Comparison of ENCODE assay signal across 1 cellular context in genomic region chr1:151540021-151540981, GRCh38.
TF ChIP-seq lines count a peak whose summit lies in the region.

A gene with protein sequence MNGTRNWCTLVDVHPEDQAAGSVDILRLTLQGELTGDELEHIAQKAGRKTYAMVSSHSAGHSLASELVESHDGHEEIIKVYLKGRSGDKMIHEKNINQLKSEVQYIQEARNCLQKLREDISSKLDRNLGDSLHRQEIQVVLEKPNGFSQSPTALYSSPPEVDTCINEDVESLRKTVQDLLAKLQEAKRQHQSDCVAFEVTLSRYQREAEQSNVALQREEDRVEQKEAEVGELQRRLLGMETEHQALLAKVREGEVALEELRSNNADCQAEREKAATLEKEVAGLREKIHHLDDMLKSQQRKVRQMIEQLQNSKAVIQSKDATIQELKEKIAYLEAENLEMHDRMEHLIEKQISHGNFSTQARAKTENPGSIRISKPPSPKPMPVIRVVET (plus strand): TSS chr1:151540309. CDS start chr1:151540367, 58 bp downstream.

TF ChIP-seq in HEK293, 187 proteins besides CTCF, POLR2A, EP300 and RAD21 (continued from another document and continues in another):
- TF ChIP-seq ZNF561 (tag by site-specific recombination; IDR thresholded peaks at IDR 0.05; ENCODE audit: borderline replicate concordance) (peak; percentile 83), ELK4 (IDR thresholded peaks at IDR 0.05; ENCODE audit: borderline replicate concordance, low read depth, low read length) (no peak), ZXDB (tag by site-specific recombination; IDR thresholded peaks at IDR 0.05) (peak; percentile 83), KLF8 (tag by site-specific recombination; IDR thresholded peaks at IDR 0.05) (peak; percentile 95), ZNF521 (tag by site-specific recombination; IDR thresholded peaks at IDR 0.05) (no peak), ZNF174 (tag by site-specific recombination; IDR thresholded peaks at IDR 0.05) (no peak), ZNF362 (tag by site-specific recombination; IDR thresholded peaks at IDR 0.05) (no peak), ZFP41 (tag by site-specific recombination; IDR thresholded peaks at IDR 0.05; ENCODE audit: borderline replicate concordance) (no peak), SCRT2 (tag by site-specific recombination; IDR thresholded peaks at IDR 0.05) (peak; percentile 84), MEIS1 (CRISPR knock-in tag; IDR thresholded peaks at IDR 0.05; ENCODE audit: borderline replicate concordance) (no peak), ZNF777 (tag by site-specific recombination; IDR thresholded peaks at IDR 0.05; ENCODE audit: borderline replicate concordance) (no peak), ZNF664 (tag by site-specific recombination; IDR thresholded peaks at IDR 0.05) (peak; percentile 86; the same call in 1 of the 2 replicates), ZFP69B (tag by site-specific recombination; IDR thresholded peaks at IDR 0.05) (peak; percentile 25; the same call in 1 of the 2 replicates), ZNF24 (tag by site-specific recombination; IDR thresholded peaks at IDR 0.05) (peak; percentile 70; the same call in 1 of the 2 replicates), PRDM2 (tag by site-specific recombination; IDR thresholded peaks at IDR 0.05; ENCODE audit: borderline replicate concordance) (no peak), ZNF707 (tag by site-specific recombination; IDR thresholded peaks at IDR 0.05) (no peak), ZNF175 (tag by site-specific recombination; IDR thresholded peaks at IDR 0.05) (no peak), ZBTB8A (tag by site-specific recombination; IDR thresholded peaks at IDR 0.05) (peak; percentile 89), PBX3 (CRISPR knock-in tag; IDR thresholded peaks at IDR 0.05) (0 out of 2 replicates have a peak, but pooled peaks have one; percentile 47), ZNF366 (tag by site-specific recombination; conservative IDR thresholded peaks at IDR 0.05) (0 out of 2 replicates have a peak, but pooled peaks have one; percentile 34), ZNF132 (tag by site-specific recombination; IDR thresholded peaks at IDR 0.05; ENCODE audit: borderline replicate concordance) (no peak), BCL11A (tag by site-specific recombination; IDR thresholded peaks at IDR 0.05; ENCODE audit: low read depth) (peak; percentile 70; the same call in 1 of the 2 replicates), KLF1 (tag by site-specific recombination; IDR thresholded peaks at IDR 0.05) (peak; percentile 82), GLIS1 (tag by site-specific recombination; IDR thresholded peaks at IDR 0.05) (no peak; the same call in 1 of the 2 replicates), ZNF792 (tag by site-specific recombination; IDR thresholded peaks at IDR 0.05) (0 out of 2 replicates have a peak, but pooled peaks have one; percentile 48), ZNF843 (tag by site-specific recombination; IDR thresholded peaks at IDR 0.05) (peak; percentile 58; the same call in 1 of the 2 replicates), ZNF248 (tag by site-specific recombination; IDR thresholded peaks at IDR 0.05) (no peak), ZNF2 (tag by site-specific recombination; IDR thresholded peaks at IDR 0.05) (peak; percentile 89), BCL6B (tag by site-specific recombination; IDR thresholded peaks at IDR 0.05) (no peak), MZF1 (tag by site-specific recombination; IDR thresholded peaks at IDR 0.05; ENCODE audit: borderline replicate concordance) (peak; percentile 16; the same call in 1 of the 2 replicates)
- TF ChIP-seq, protein P1, sequence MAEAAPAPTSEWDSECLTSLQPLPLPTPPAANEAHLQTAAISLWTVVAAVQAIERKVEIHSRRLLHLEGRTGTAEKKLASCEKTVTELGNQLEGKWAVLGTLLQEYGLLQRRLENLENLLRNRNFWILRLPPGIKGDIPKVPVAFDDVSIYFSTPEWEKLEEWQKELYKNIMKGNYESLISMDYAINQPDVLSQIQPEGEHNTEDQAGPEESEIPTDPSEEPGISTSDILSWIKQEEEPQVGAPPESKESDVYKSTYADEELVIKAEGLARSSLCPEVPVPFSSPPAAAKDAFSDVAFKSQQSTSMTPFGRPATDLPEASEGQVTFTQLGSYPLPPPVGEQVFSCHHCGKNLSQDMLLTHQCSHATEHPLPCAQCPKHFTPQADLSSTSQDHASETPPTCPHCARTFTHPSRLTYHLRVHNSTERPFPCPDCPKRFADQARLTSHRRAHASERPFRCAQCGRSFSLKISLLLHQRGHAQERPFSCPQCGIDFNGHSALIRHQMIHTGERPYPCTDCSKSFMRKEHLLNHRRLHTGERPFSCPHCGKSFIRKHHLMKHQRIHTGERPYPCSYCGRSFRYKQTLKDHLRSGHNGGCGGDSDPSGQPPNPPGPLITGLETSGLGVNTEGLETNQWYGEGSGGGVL (tag by site-specific recombination; IDR thresholded peaks at IDR 0.05): no peak
- TF ChIP-seq, protein P2, sequence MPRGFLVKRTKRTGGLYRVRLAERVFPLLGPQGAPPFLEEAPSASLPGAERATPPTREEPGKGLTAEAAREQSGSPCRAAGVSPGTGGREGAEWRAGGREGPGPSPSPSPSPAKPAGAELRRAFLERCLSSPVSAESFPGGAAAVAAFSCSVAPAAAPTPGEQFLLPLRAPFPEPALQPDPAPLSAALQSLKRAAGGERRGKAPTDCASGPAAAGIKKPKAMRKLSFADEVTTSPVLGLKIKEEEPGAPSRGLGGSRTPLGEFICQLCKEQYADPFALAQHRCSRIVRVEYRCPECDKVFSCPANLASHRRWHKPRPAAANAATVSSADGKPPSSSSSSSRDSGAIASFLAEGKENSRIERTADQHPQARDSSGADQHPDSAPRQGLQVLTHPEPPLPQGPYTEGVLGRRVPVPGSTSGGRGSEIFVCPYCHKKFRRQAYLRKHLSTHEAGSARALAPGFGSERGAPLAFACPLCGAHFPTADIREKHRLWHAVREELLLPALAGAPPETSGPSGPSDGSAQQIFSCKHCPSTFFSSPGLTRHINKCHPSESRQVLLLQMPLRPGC (tag by site-specific recombination; IDR thresholded peaks at IDR 0.05): peak; percentile 28; the same call in 1 of the 2 replicates
- TF ChIP-seq, protein P3, sequence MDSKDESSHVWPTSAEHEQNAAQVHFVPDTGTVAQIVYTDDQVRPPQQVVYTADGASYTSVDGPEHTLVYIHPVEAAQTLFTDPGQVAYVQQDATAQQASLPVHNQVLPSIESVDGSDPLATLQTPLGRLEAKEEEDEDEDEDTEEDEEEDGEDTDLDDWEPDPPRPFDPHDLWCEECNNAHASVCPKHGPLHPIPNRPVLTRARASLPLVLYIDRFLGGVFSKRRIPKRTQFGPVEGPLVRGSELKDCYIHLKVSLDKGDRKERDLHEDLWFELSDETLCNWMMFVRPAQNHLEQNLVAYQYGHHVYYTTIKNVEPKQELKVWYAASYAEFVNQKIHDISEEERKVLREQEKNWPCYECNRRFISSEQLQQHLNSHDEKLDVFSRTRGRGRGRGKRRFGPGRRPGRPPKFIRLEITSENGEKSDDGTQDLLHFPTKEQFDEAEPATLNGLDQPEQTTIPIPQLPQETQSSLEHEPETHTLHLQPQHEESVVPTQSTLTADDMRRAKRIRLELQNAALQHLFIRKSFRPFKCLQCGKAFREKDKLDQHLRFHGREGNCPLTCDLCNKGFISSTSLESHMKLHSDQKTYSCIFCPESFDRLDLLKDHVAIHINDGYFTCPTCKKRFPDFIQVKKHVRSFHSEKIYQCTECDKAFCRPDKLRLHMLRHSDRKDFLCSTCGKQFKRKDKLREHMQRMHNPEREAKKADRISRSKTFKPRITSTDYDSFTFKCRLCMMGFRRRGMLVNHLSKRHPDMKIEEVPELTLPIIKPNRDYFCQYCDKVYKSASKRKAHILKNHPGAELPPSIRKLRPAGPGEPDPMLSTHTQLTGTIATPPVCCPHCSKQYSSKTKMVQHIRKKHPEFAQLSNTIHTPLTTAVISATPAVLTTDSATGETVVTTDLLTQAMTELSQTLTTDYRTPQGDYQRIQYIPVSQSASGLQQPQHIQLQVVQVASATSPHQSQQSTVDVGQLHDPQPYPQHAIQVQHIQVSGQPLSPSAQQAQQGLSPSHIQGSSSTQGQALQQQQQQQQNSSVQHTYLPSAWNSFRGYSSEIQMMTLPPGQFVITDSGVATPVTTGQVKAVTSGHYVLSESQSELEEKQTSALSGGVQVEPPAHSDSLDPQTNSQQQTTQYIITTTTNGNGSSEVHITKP (tag by site-specific recombination; IDR thresholded peaks at IDR 0.05): peak; percentile 78
- TF ChIP-seq, protein P4, sequence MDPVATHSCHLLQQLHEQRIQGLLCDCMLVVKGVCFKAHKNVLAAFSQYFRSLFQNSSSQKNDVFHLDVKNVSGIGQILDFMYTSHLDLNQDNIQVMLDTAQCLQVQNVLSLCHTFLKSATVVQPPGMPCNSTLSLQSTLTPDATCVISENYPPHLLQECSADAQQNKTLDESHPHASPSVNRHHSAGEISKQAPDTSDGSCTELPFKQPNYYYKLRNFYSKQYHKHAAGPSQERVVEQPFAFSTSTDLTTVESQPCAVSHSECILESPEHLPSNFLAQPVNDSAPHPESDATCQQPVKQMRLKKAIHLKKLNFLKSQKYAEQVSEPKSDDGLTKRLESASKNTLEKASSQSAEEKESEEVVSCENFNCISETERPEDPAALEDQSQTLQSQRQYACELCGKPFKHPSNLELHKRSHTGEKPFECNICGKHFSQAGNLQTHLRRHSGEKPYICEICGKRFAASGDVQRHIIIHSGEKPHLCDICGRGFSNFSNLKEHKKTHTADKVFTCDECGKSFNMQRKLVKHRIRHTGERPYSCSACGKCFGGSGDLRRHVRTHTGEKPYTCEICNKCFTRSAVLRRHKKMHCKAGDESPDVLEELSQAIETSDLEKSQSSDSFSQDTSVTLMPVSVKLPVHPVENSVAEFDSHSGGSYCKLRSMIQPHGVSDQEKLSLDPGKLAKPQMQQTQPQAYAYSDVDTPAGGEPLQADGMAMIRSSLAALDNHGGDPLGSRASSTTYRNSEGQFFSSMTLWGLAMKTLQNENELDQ (tag by site-specific recombination; IDR thresholded peaks at IDR 0.05; ENCODE audit: low read depth): no peak
